22 cellular contexts compared by ENCODE assay signal in genomic region chr7:505171-505570, GRCh38. TPM values are rescaled to one million over a fixed set of nuclear protein-coding genes. Genes with fewer than 3 reads are reported as not detected.
A peak's percentile ranks its signal among the peaks of the same experiment; 100 is the strongest.
DNase-seq lines count a peak whose midpoint lies in the region; ATAC-seq, FAIRE-seq and TF ChIP-seq lines count a peak whose summit lies in the region.
"Had no signal": no experiment of that assay in that cellular context is flagged by ENCODE, and none has a peak within 500 bp of the region (broad histone marks: within the 10 kb centered on the region; RNA-seq: fewer than 3 reads in every experiment).

No MANE protein-coding gene starts in this region.

- no peaks in the 10 kb centered on the region for H3K79me2 ChIP-seq in MM.1S (ENCODE audit: low read length)

- no peak overlapping the region for H3K4me3 Mint-ChIP-seq in activated naive CD8-positive, alpha-beta T cell treated with anti-CD3 and anti-CD28 coated beads, Interleukin-2, amount 10 ng/mL, durations not matched to agents 7 days and 5 days
- H3K4me3 Mint-ChIP-seq in activated naive CD8-positive, alpha-beta T cell treated with anti-CD3 and anti-CD28 coated beads, Interleukin-2, amount 50 U/mL, for 24 hours, result no peak overlapping the region
- H3K4me3 Mint-ChIP-seq in type B pancreatic cell, result no peak overlapping the region
- H3K4me3 Mint-ChIP-seq: activated CD4-positive, alpha-beta T cell treated with anti-CD3 and anti-CD28 coated beads for 36 hours had no signal

- no peak overlapping the region for H3K27ac Mint-ChIP-seq in activated naive CD8-positive, alpha-beta T cell treated with anti-CD3 and anti-CD28 coated beads, Interleukin-2, amount 10 ng/mL, durations not matched to agents 7 days and 5 days
- H3K27ac Mint-ChIP-seq in activated naive CD8-positive, alpha-beta T cell treated with anti-CD3 and anti-CD28 coated beads, Interleukin-2, amount 50 U/mL, for 24 hours, result no peak overlapping the region
- peak overlapping the region; percentile 87 for H3K27ac Mint-ChIP-seq in type B pancreatic cell
- H3K27ac Mint-ChIP-seq: activated CD4-positive, alpha-beta T cell treated with anti-CD3 and anti-CD28 coated beads for 36 hours had no signal

- H3K27me3 Mint-ChIP-seq in activated naive CD8-positive, alpha-beta T cell treated with anti-CD3 and anti-CD28 coated beads, Interleukin-2, amount 10 ng/mL, durations not matched to agents 7 days and 5 days, result no peaks in the 10 kb centered on the region
- H3K27me3 Mint-ChIP-seq in activated naive CD8-positive, alpha-beta T cell treated with anti-CD3 and anti-CD28 coated beads, Interleukin-2, amount 50 U/mL, for 24 hours, result no peaks in the 10 kb centered on the region
- H3K27me3 Mint-ChIP-seq in type B pancreatic cell, result no peaks in the 10 kb centered on the region
- H3K27me3 Mint-ChIP-seq: activated CD4-positive, alpha-beta T cell treated with anti-CD3 and anti-CD28 coated beads for 36 hours had no signal

- no peaks in the 10 kb centered on the region for H3K4me1 Mint-ChIP-seq in activated naive CD8-positive, alpha-beta T cell treated with anti-CD3 and anti-CD28 coated beads, Interleukin-2, amount 10 ng/mL, durations not matched to agents 7 days and 5 days
- no peaks in the 10 kb centered on the region for H3K4me1 Mint-ChIP-seq in activated naive CD8-positive, alpha-beta T cell treated with anti-CD3 and anti-CD28 coated beads, Interleukin-2, amount 50 U/mL, for 24 hours
- peaks cover 17% of the 10 kb centered on the region for H3K4me1 Mint-ChIP-seq in type B pancreatic cell (ENCODE audit: unreplicated experiment)
- H3K4me1 Mint-ChIP-seq: activated CD4-positive, alpha-beta T cell treated with anti-CD3 and anti-CD28 coated beads for 36 hours had no signal

- H3K9ac ChIP-seq in MM.1S (ENCODE audit: low read length), result no peak overlapping the region
- H3K9ac ChIP-seq: BLaER1, KMS-11 had no signal

- WGBS in pancreas, 2 donors, result 43 to 48% methylated on average over 16 of the region's 16 CpGs

- POLR2A ChIA-PET in activated naive CD8-positive, alpha-beta T cell treated with anti-CD3 and anti-CD28 coated beads, Interleukin-2, amount 10 ng/mL, durations not matched to agents 7 days and 5 days (lab: Charles Lee), result no interaction called here

- no peak for FAIRE-seq in pancreas (lab: Jason Lieb, UNC)

- peak overlapping the region; percentile 92 to 95 (median 93) for H3K27ac ChIP-seq in pancreas
- H3K27ac ChIP-seq in MM.1S (ENCODE audit: low read length), result no peak overlapping the region
- H3K27ac ChIP-seq: BLaER1, KMS-11 had no signal

- peak; percentile 14 for DNase-seq in activated naive CD8-positive, alpha-beta T cell treated with anti-CD3 and anti-CD28 coated beads, Interleukin-2, amount 10 ng/mL, durations not matched to agents 7 days and 5 days
- DNase-seq in activated naive CD8-positive, alpha-beta T cell treated with anti-CD3 and anti-CD28 coated beads, Interleukin-2, amount 50 U/mL, for 24 hours, result no peak
- DNase-seq in left ventricle myocardium superior (peak; percentile 18), pancreas (peak in 5 of 6 donors; percentile 29 to 61 (median 59)), type B pancreatic cell (ENCODE audit: extremely low spot score, unreplicated experiment) (no peak), MM.1S (no peak)
- DNase-seq: 8988T; activated CD4-positive, alpha-beta T cell treated with anti-CD3 and anti-CD28 coated beads for 36 hours; activated CD8-positive, alpha-beta memory T cell treated with anti-CD3 and anti-CD28 coated beads, Interleukin-2, amount 50 U/mL, for 4 hours; activated gamma-delta T cell; dermis blood vessel endothelial cell; DMS 273 treated with DMSO at 0.1 percent for 48 hours; mesenchymal stem cell; NCI-H1092; stimulated activated CD4-positive, alpha-beta T cell treated with anti-CD3 and anti-CD28 coated beads, Interleukin-4, amount 100 ng/mL, for 4 hours; stimulated activated CD8-positive, alpha-beta memory T cell treated with anti-CD3 and anti-CD28 coated beads, Interleukin-4, amount 100 ng/mL, for 48 hours; T1000 had no signal

- H3K4me1 ChIP-seq in pancreas (peaks cover 28 to 49% (median 34%) of the 10 kb centered on the region in 3 donors), MM.1S (ENCODE audit: low read length) (no peaks in the 10 kb centered on the region)
- H3K4me1 ChIP-seq: HAP-1 had no signal

- H3K9me3 ChIP-seq in pancreas (no peaks in the 10 kb centered on the region), MM.1S (replicated peaks; ENCODE audit: insufficient read depth, low read length) (no peaks in the 10 kb centered on the region)
- H3K9me3 ChIP-seq: BLaER1, HAP-1 had no signal

- H3K36me3 Mint-ChIP-seq in activated naive CD8-positive, alpha-beta T cell treated with anti-CD3 and anti-CD28 coated beads, Interleukin-2, amount 10 ng/mL, durations not matched to agents 7 days and 5 days, result no peaks in the 10 kb centered on the region
- H3K36me3 Mint-ChIP-seq in activated naive CD8-positive, alpha-beta T cell treated with anti-CD3 and anti-CD28 coated beads, Interleukin-2, amount 50 U/mL, for 24 hours (ENCODE audit: low read depth), result peaks cover 9% of the 10 kb centered on the region
- H3K36me3 Mint-ChIP-seq in type B pancreatic cell, result peaks cover 3% of the 10 kb centered on the region

- H3F3A ChIP-seq in MM.1S (ENCODE audit: insufficient read depth, low read length), result no peaks in the 10 kb centered on the region

- H3K9me2 ChIP-seq in MM.1S (replicated peaks; ENCODE audit: insufficient read depth, low read length), result no peaks in the 10 kb centered on the region

- no peak overlapping the region for H2AFZ ChIP-seq in MM.1S (ENCODE audit: low read length)

- intact Hi-C loops in left ventricle myocardium superior (cut with micrococcal nuclease), result no loop called here
- intact Hi-C loops in pancreas (cut with DNase I), result loop anchor here in 2 of 3 donors (5.0 to 10.0 kb wide), 2 partner anchors 140 to 163 kb away; no protein-coding TSS in a partner anchor

- no peak overlapping the region for H3K4me2 ChIP-seq in MM.1S (ENCODE audit: low read depth, low read length)
- H3K4me2 ChIP-seq: BLaER1, KMS-11 had no signal

- H4K20me1 ChIP-seq in MM.1S (ENCODE audit: insufficient read depth, low read length), result no peaks in the 10 kb centered on the region
- H4K20me1 ChIP-seq: BLaER1 had no signal

- no peaks in the 10 kb centered on the region for H3K27me3 ChIP-seq in pancreas
- H3K27me3 ChIP-seq in MM.1S (replicated peaks; ENCODE audit: insufficient read depth, low read length), result no peaks in the 10 kb centered on the region
- H3K27me3 ChIP-seq: BLaER1 had no signal

- H3K36me3 ChIP-seq in pancreas (peaks cover 0 to 38% (median 22%) of the 10 kb centered on the region in 3 donors), MM.1S (replicated peaks; ENCODE audit: insufficient read depth, low read length) (no peaks in the 10 kb centered on the region)
- H3K36me3 ChIP-seq: BLaER1, HAP-1 had no signal

- no peak overlapping the region for H3K4me3 ChIP-seq in pancreas
- H3K4me3 ChIP-seq in MM.1S (ENCODE audit: low read length), result no peak overlapping the region
- H3K4me3 ChIP-seq: BLaER1, HAP-1 had no signal

- TF ChIP-seq CTCF in pancreas (IDR thresholded peaks at IDR 0.05), result no peak
- TF ChIP-seq CTCF in type B pancreatic cell (conservative IDR thresholded peaks at IDR 0.05), result no peak
- TF ChIP-seq CTCF in MM.1S (IDR thresholded peaks at IDR 0.05; ENCODE audit: low read length), result no peak

- H3K9me3 Mint-ChIP-seq in activated naive CD8-positive, alpha-beta T cell treated with anti-CD3 and anti-CD28 coated beads, Interleukin-2, amount 10 ng/mL, durations not matched to agents 7 days and 5 days, result no peaks in the 10 kb centered on the region
- no peaks in the 10 kb centered on the region for H3K9me3 Mint-ChIP-seq in activated naive CD8-positive, alpha-beta T cell treated with anti-CD3 and anti-CD28 coated beads, Interleukin-2, amount 50 U/mL, for 24 hours
- no peaks in the 10 kb centered on the region for H3K9me3 Mint-ChIP-seq in type B pancreatic cell

- no peak for ATAC-seq in activated naive CD8-positive, alpha-beta T cell treated with anti-CD3 and anti-CD28 coated beads, Interleukin-2, amount 10 ng/mL, durations not matched to agents 7 days and 5 days (ENCODE audit: low read depth)
- ATAC-seq in activated naive CD8-positive, alpha-beta T cell treated with anti-CD3 and anti-CD28 coated beads, Interleukin-2, amount 50 U/mL, for 24 hours, result no peak
- ATAC-seq in left ventricle myocardium superior (no peak), pancreas (peak in 2 of 4 donors; percentile 5 to 8), GM19328 (IDR thresholded peaks at IDR 0.05; ENCODE audit: unreplicated experiment) (no peak), GM18511 (IDR thresholded peaks at IDR 0.05; ENCODE audit: unreplicated experiment) (no peak)
- ATAC-seq: activated CD4-positive, alpha-beta T cell treated with anti-CD3 and anti-CD28 coated beads for 36 hours had no signal

RNA-seq across cellular contexts. Expression of gene PDGFA, which starts 14.5 kb away (rescaled TPM):
- under 1 TPM; 0.23 to 0.53 TPM for total RNA-seq in activated naive CD8-positive, alpha-beta T cell treated with anti-CD3 and anti-CD28 coated beads, Interleukin-2, amount 10 ng/mL, durations not matched to agents 7 days and 5 days
- total RNA-seq in left ventricle myocardium superior (32.7 TPM), pancreas (100 to 1,000 TPM in 1 of 6 donors, 10 to 100 TPM in 5; 54.1 to 175 (median 81.5) TPM), type B pancreatic cell (ENCODE audit: low replicate concordance) (28.1 and 49.7 TPM in 2 replicates)
- 10 to 100 TPM; 53.3 to 60.4 TPM for polyA plus RNA-seq in pancreas

Comparison
In these comparisons a context has a peak if more than half of its experiments do, and no peak if none do; other contexts are left out.
1. DNase-seq: peak in activated naive CD8-positive, alpha-beta T cell treated with anti-CD3 and anti-CD28 coated beads, Interleukin-2, amount 10 ng/mL, durations not matched to agents 7 days and 5 days (single experiment), left ventricle myocardium superior (single experiment) and pancreas (5 of 6); none in activated naive CD8-positive, alpha-beta T cell treated with anti-CD3 and anti-CD28 coated beads, Interleukin-2, amount 50 U/mL, for 24 hours (single experiment), type B pancreatic cell (single experiment) and MM.1S (single experiment).
2. RNA of gene PDGFA, which starts 14.5 kb away (total RNA-seq): 54.1 to 175 TPM in pancreas, 32.7 TPM in left ventricle myocardium superior (single experiment) and 28.1 to 49.7 TPM in type B pancreatic cell; 0.23 to 0.53 TPM in activated naive CD8-positive, alpha-beta T cell treated with anti-CD3 and anti-CD28 coated beads, Interleukin-2, amount 10 ng/mL, durations not matched to agents 7 days and 5 days; every median in the first group is over 10 times any median in the second.